Comparison of ENCODE assay signal across 37 cellular contexts in the genomic region with DNA sequence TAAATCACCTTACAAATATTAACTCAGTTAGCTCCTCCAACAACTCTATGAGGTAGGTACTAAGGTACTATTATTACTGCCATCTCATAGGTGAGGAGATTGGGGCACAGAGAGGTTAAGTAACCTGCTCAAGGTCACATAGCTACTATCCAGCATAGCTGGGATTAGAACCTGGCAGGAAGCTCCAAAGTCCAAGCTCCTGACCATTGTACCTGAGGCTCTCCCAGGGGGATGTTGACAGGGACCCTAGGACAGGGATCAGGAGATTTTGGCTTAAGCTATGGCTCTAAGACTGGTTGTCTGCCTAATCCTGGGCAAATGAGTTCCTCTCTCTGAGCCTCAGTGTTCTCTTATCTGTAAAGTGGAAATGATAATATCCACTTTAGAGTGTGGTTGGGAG. TPM values are rescaled to one million over a fixed set of nuclear protein-coding genes. Genes with fewer than 3 reads are reported as not detected.
"Had no signal": no experiment of that assay in that cellular context is flagged by ENCODE, and none has a peak within 500 bp of the region (broad histone marks: within the 10 kb centered on the region; RNA-seq: fewer than 3 reads in every experiment).

No MANE protein-coding gene starts in this region.

- H3K4me3 Mint-ChIP-seq: activated B cell treated with CpG ODN at 0.5 μM for 24 hours; activated CD4-positive, alpha-beta memory T cell treated with anti-CD3 and anti-CD28 coated beads, Interleukin-2, amount 10 ng/mL, durations not matched to agents 7 days and 5 days; activated CD4-positive, alpha-beta T cell treated with anti-CD3 and anti-CD28 coated beads, Interleukin-2, amount 10 ng/mL, durations not matched to agents 7 days and 5 days; activated CD8-positive, alpha-beta memory T cell treated with anti-CD3 and anti-CD28 coated beads, Interleukin-2, amount 10 ng/mL, durations not matched to agents 7 days and 5 days; activated CD8-positive, alpha-beta T cell treated with anti-CD3 and anti-CD28 coated beads, Interleukin-2, amount 10 ng/mL, durations not matched to agents 7 days and 5 days; activated naive CD4-positive, alpha-beta T cell treated with anti-CD3 and anti-CD28 coated beads, Interleukin-2, amount 10 ng/mL, durations not matched to agents 7 days and 5 days; activated naive CD4-positive, alpha-beta T cell treated with anti-CD3 and anti-CD28 coated beads, Interleukin-2, amount 50 U/mL, for 24 hours; activated naive CD8-positive, alpha-beta T cell; activated naive CD8-positive, alpha-beta T cell treated with anti-CD3 and anti-CD28 coated beads, Interleukin-2, amount 10 ng/mL, durations not matched to agents 7 days and 5 days; activated naive CD8-positive, alpha-beta T cell treated with anti-CD3 and anti-CD28 coated beads, Interleukin-2, amount 50 U/mL, for 24 hours; activated T-cell treated with anti-CD3 and anti-CD28 coated beads, Interleukin-2, amount 50 U/mL, for 24 hours; brain; central memory CD8-positive, alpha-beta T cell; T-helper 1 cell treated with Interleukin-12 subunit alpha and Interleukin-12 subunit beta and Interleukin-4 antibody, amounts not matched to agents 30 μg/mL and 1 μg/mL, for 36 hours; T-helper 2 cell treated with Interferon-gamma antibody and Interleukin-4, amounts not matched to agents 5 μg/mL and 100 μg/mL, for 36 hours had no signal

- H3K36me3 Mint-ChIP-seq: activated CD8-positive, alpha-beta memory T cell treated with anti-CD3 and anti-CD28 coated beads, Interleukin-2, amount 10 ng/mL, durations not matched to agents 7 days and 5 days; activated naive CD4-positive, alpha-beta T cell treated with anti-CD3 and anti-CD28 coated beads, Interleukin-2, amount 10 ng/mL, durations not matched to agents 7 days and 5 days; activated naive CD4-positive, alpha-beta T cell treated with anti-CD3 and anti-CD28 coated beads, Interleukin-2, amount 50 U/mL, for 24 hours; activated naive CD8-positive, alpha-beta T cell; activated naive CD8-positive, alpha-beta T cell treated with anti-CD3 and anti-CD28 coated beads, Interleukin-2, amount 10 ng/mL, durations not matched to agents 7 days and 5 days; brain had no signal

- H3K27ac ChIP-seq: ascending aorta, cardiac muscle cell, VCaP had no signal

- FAIRE-seq: bronchial epithelial cell, TTC549 had no signal

- ATAC-seq: activated CD8-positive, alpha-beta memory T cell treated with anti-CD3 and anti-CD28 coated beads, Interleukin-2, amount 10 ng/mL, durations not matched to agents 7 days and 5 days; activated CD8-positive, alpha-beta T cell treated with anti-CD3 and anti-CD28 coated beads, Interleukin-2, amount 10 ng/mL, durations not matched to agents 7 days and 5 days; activated naive CD8-positive, alpha-beta T cell treated with anti-CD3 and anti-CD28 coated beads, Interleukin-2, amount 50 U/mL, for 24 hours had no signal

- H3K4me1 ChIP-seq: ascending aorta had no signal

- H3K36me3 ChIP-seq: ascending aorta, cardiac muscle cell had no signal

- H3K4me3 ChIP-seq: ascending aorta, cardiac muscle cell had no signal

- H3K4me1 Mint-ChIP-seq: activated B cell treated with CpG ODN at 0.5 μM for 24 hours; activated CD4-positive, alpha-beta memory T cell treated with anti-CD3 and anti-CD28 coated beads, Interleukin-2, amount 10 ng/mL, durations not matched to agents 7 days and 5 days; activated CD4-positive, alpha-beta T cell treated with anti-CD3 and anti-CD28 coated beads, Interleukin-2, amount 10 ng/mL, durations not matched to agents 7 days and 5 days; activated CD8-positive, alpha-beta memory T cell treated with anti-CD3 and anti-CD28 coated beads, Interleukin-2, amount 10 ng/mL, durations not matched to agents 7 days and 5 days; activated naive CD4-positive, alpha-beta T cell treated with anti-CD3 and anti-CD28 coated beads, Interleukin-2, amount 10 ng/mL, durations not matched to agents 7 days and 5 days; activated naive CD4-positive, alpha-beta T cell treated with anti-CD3 and anti-CD28 coated beads, Interleukin-2, amount 50 U/mL, for 24 hours; activated naive CD8-positive, alpha-beta T cell treated with anti-CD3 and anti-CD28 coated beads, Interleukin-2, amount 50 U/mL, for 24 hours; brain had no signal

- H3K27me3 ChIP-seq: ascending aorta, cardiac muscle cell had no signal

- H3K9me3 Mint-ChIP-seq: activated B cell treated with CpG ODN at 0.5 μM for 24 hours; activated CD4-positive, alpha-beta memory T cell treated with anti-CD3 and anti-CD28 coated beads, Interleukin-2, amount 10 ng/mL, durations not matched to agents 7 days and 5 days; activated CD4-positive, alpha-beta T cell treated with anti-CD3 and anti-CD28 coated beads, Interleukin-2, amount 10 ng/mL, durations not matched to agents 7 days and 5 days; activated naive CD4-positive, alpha-beta T cell treated with anti-CD3 and anti-CD28 coated beads, Interleukin-2, amount 10 ng/mL, durations not matched to agents 7 days and 5 days; activated naive CD4-positive, alpha-beta T cell treated with anti-CD3 and anti-CD28 coated beads, Interleukin-2, amount 50 U/mL, for 24 hours; activated naive CD8-positive, alpha-beta T cell treated with anti-CD3 and anti-CD28 coated beads, Interleukin-2, amount 10 ng/mL, durations not matched to agents 7 days and 5 days; activated naive CD8-positive, alpha-beta T cell treated with anti-CD3 and anti-CD28 coated beads, Interleukin-2, amount 50 U/mL, for 24 hours; activated T-cell treated with anti-CD3 and anti-CD28 coated beads, Interleukin-2, amount 50 U/mL, for 24 hours; activated T-helper 2 cell treated with anti-CD3 and anti-CD28 coated beads, Interferon-gamma antibody, Interleukin-2, Interleukin-4, amounts not matched to agents 10 μg/mL and 5 μg/mL and 100 μg/mL, durations not matched to agents 14 hours and 24 hours and 36 hours; brain; central memory CD8-positive, alpha-beta T cell; T-helper 1 cell treated with Interleukin-12 subunit alpha and Interleukin-12 subunit beta and Interleukin-4 antibody, amounts not matched to agents 30 μg/mL and 1 μg/mL, for 36 hours; T-helper 2 cell treated with Interferon-gamma antibody and Interleukin-4, amounts not matched to agents 5 μg/mL and 100 μg/mL, for 36 hours had no signal

- H3K9me3 ChIP-seq: ascending aorta had no signal

- H3K27ac Mint-ChIP-seq: activated B cell treated with CpG ODN at 0.5 μM for 24 hours; activated CD4-positive, alpha-beta memory T cell treated with anti-CD3 and anti-CD28 coated beads, Interleukin-2, amount 10 ng/mL, durations not matched to agents 7 days and 5 days; activated CD4-positive, alpha-beta T cell treated with anti-CD3 and anti-CD28 coated beads, Interleukin-2, amount 10 ng/mL, durations not matched to agents 7 days and 5 days; activated CD8-positive, alpha-beta memory T cell treated with anti-CD3 and anti-CD28 coated beads, Interleukin-2, amount 10 ng/mL, durations not matched to agents 7 days and 5 days; activated CD8-positive, alpha-beta T cell treated with anti-CD3 and anti-CD28 coated beads, Interleukin-2, amount 10 ng/mL, durations not matched to agents 7 days and 5 days; activated naive CD4-positive, alpha-beta T cell treated with anti-CD3 and anti-CD28 coated beads, Interleukin-2, amount 10 ng/mL, durations not matched to agents 7 days and 5 days; activated naive CD4-positive, alpha-beta T cell treated with anti-CD3 and anti-CD28 coated beads, Interleukin-2, amount 50 U/mL, for 24 hours; activated naive CD8-positive, alpha-beta T cell; activated naive CD8-positive, alpha-beta T cell treated with anti-CD3 and anti-CD28 coated beads, Interleukin-2, amount 10 ng/mL, durations not matched to agents 7 days and 5 days; activated naive CD8-positive, alpha-beta T cell treated with anti-CD3 and anti-CD28 coated beads, Interleukin-2, amount 50 U/mL, for 24 hours; activated T-cell treated with anti-CD3 and anti-CD28 coated beads, Interleukin-2, amount 50 U/mL, for 24 hours; activated T-helper 2 cell treated with anti-CD3 and anti-CD28 coated beads, Interferon-gamma antibody, Interleukin-2, Interleukin-4, amounts not matched to agents 10 μg/mL and 5 μg/mL and 100 μg/mL, durations not matched to agents 14 hours and 24 hours and 36 hours; brain; T-helper 1 cell treated with Interleukin-12 subunit alpha and Interleukin-12 subunit beta and Interleukin-4 antibody, amounts not matched to agents 30 μg/mL and 1 μg/mL, for 36 hours; T-helper 2 cell treated with Interferon-gamma antibody and Interleukin-4, amounts not matched to agents 5 μg/mL and 100 μg/mL, for 36 hours had no signal

- DNase-seq: activated B cell treated with CpG ODN at 0.5 μM for 24 hours; activated CD4-positive, alpha-beta memory T cell treated with anti-CD3 and anti-CD28 coated beads, Interleukin-2, amount 10 ng/mL, durations not matched to agents 7 days and 5 days; activated CD4-positive, alpha-beta T cell treated with anti-CD3 and anti-CD28 coated beads for 4 hours; activated CD4-positive, alpha-beta T cell treated with anti-CD3 and anti-CD28 coated beads, Interleukin-2, amount 10 ng/mL, durations not matched to agents 7 days and 5 days; activated CD4-positive, alpha-beta T cell treated with anti-CD3 and anti-CD28 coated beads, Interleukin-2, amount 50 U/mL, for 48 hours; activated CD4-positive, CD25-positive, alpha-beta regulatory T cell treated with anti-CD3 and anti-CD28 coated beads, Interleukin-2, amount 50 U/mL, for 72 hours; activated CD8-positive, alpha-beta memory T cell treated with anti-CD3 and anti-CD28 coated beads for 24 hours; activated CD8-positive, alpha-beta memory T cell treated with anti-CD3 and anti-CD28 coated beads, Interleukin-2, amount 10 ng/mL, durations not matched to agents 7 days and 5 days; activated CD8-positive, alpha-beta memory T cell treated with anti-CD3 and anti-CD28 coated beads, Interleukin-2, amount 50 U/mL, for 48 hours; activated CD8-positive, alpha-beta T cell treated with anti-CD3 and anti-CD28 coated beads, Interleukin-2, amount 10 ng/mL, durations not matched to agents 7 days and 5 days; activated effector memory CD4-positive, alpha-beta T cell treated with Interleukin-2 at 50 U/mL for 16 hours; activated gamma-delta T cell; activated naive CD4-positive, alpha-beta T cell treated with anti-CD3 and anti-CD28 coated beads, Interleukin-2, amount 10 ng/mL, durations not matched to agents 7 days and 5 days; activated naive CD4-positive, alpha-beta T cell treated with Interleukin-2 at 50 U/mL for 16 hours; activated naive CD8-positive, alpha-beta T cell treated with anti-CD3 and anti-CD28 coated beads, Interleukin-2, amount 10 ng/mL, durations not matched to agents 7 days and 5 days; activated naive CD8-positive, alpha-beta T cell treated with anti-CD3 and anti-CD28 coated beads, Interleukin-2, amount 50 U/mL, for 24 hours; activated T-cell treated with anti-CD3 and anti-CD28 coated beads, Interleukin-2, amount 50 U/mL, for 24 hours; activated T-cell treated with anti-CD3 and anti-CD28 coated beads, Interleukin-2, amount 50 U/mL, for 48 hours; amygdala; anterior cingulate cortex; caudate nucleus; cerebellar nuclear complex; T-helper 1 cell; T-helper 2 cell; T-helper 9 cell had no signal

RNA-seq across cellular contexts. Expression of gene HNF4A, which starts 59.3 kb away (rescaled TPM):
- total RNA-seq: activated B cell treated with CpG ODN at 0.5 μM for 24 hours; activated CD4-positive, alpha-beta memory T cell treated with anti-CD3 and anti-CD28 coated beads, Interleukin-2, amount 10 ng/mL, durations not matched to agents 7 days and 5 days; activated CD4-positive, alpha-beta T cell treated with anti-CD3 and anti-CD28 coated beads, Interleukin-2, amount 10 ng/mL, durations not matched to agents 7 days and 5 days; activated CD8-positive, alpha-beta memory T cell treated with anti-CD3 and anti-CD28 coated beads, Interleukin-2, amount 10 ng/mL, durations not matched to agents 7 days and 5 days; activated CD8-positive, alpha-beta T cell treated with anti-CD3 and anti-CD28 coated beads, Interleukin-2, amount 10 ng/mL, durations not matched to agents 7 days and 5 days; activated naive CD8-positive, alpha-beta T cell treated with anti-CD3 and anti-CD28 coated beads, Interleukin-2, amount 10 ng/mL, durations not matched to agents 7 days and 5 days; activated T-helper 2 cell treated with anti-CD3 and anti-CD28 coated beads, Interferon-gamma antibody, Interleukin-2, Interleukin-4, amounts not matched to agents 10 μg/mL and 5 μg/mL and 100 μg/mL, durations not matched to agents 14 hours and 24 hours and 36 hours; ascending aorta; bronchial epithelial cell had no signal
- polyA plus RNA-seq: cardiac muscle cell had no signal
